ENCODE assay signal across 11 cellular contexts in genomic region chr17:41324180-41325075, GRCh38. TPM values are rescaled to one million over a fixed set of nuclear protein-coding genes. Genes with fewer than 3 reads are reported as not detected.
DNase-seq lines count a peak whose midpoint lies in the region; ATAC-seq and TF ChIP-seq lines count a peak whose summit lies in the region.
"Had no signal": no experiment of that assay in that cellular context is flagged by ENCODE, and none has a peak within 500 bp of the region (broad histone marks: within the 10 kb centered on the region; RNA-seq: fewer than 3 reads in every experiment).

No MANE protein-coding gene starts in this region.

- dilution Hi-C loops in mammary epithelial cell (cut with HindIII; ENCODE audit: low sequenced_read_pairs), result loop anchor here (5.0 kb wide), 1 partner anchor 107 kb away; no protein-coding TSS in a partner anchor

- H3K9me3 ChIP-seq in mammary epithelial cell (replicated peaks; ENCODE audit: insufficient read depth, low read length) (peaks cover 5% of the 10 kb centered on the region), neural progenitor cell (ENCODE audit: low read depth) (peaks cover 9% of the 10 kb centered on the region)

- H3K4me2 ChIP-seq in KMS-11 (no peak overlapping the region), mammary epithelial cell (ENCODE audit: insufficient read depth, low read depth, low read length) (no peak overlapping the region), neural progenitor cell (no peak overlapping the region)

- no peaks in the 10 kb centered on the region for H3K4me1 Mint-ChIP-seq in neural progenitor cell

- peaks cover 4% of the 10 kb centered on the region for H3K9me3 Mint-ChIP-seq in neural progenitor cell

- H3K27ac ChIP-seq in KMS-11 (no peak overlapping the region), mammary epithelial cell (ENCODE audit: insufficient read depth, low read depth, low read length) (no peak overlapping the region), neural progenitor cell (no peak overlapping the region)

- H4K20me1 ChIP-seq in KMS-11 (ENCODE audit: insufficient read depth) (no peaks in the 10 kb centered on the region), mammary epithelial cell (ENCODE audit: insufficient read depth, low read length) (no peaks in the 10 kb centered on the region), neural progenitor cell (ENCODE audit: low read depth) (no peaks in the 10 kb centered on the region)

- peak overlapping the region; percentile 35 for H3K4me3 Mint-ChIP-seq in neural progenitor cell

- peaks cover 3% of the 10 kb centered on the region for H3K27me3 Mint-ChIP-seq in neural progenitor cell (ENCODE audit: insufficient read depth, low read depth)

- no peaks in the 10 kb centered on the region for H3K4me1 ChIP-seq in KMS-11 (ENCODE audit: low read depth, poor library complexity, severe bottlenecking)
- peaks cover 3% of the 10 kb centered on the region for H3K4me1 ChIP-seq in mammary epithelial cell (ENCODE audit: insufficient read depth, low read length)
- no peaks in the 10 kb centered on the region for H3K4me1 ChIP-seq in neural progenitor cell

- H3F3A ChIP-seq in neural progenitor cell (ENCODE audit: low read depth), result no peaks in the 10 kb centered on the region

- H3K9ac ChIP-seq in KMS-11 (no peak overlapping the region), mammary epithelial cell (ENCODE audit: insufficient read depth, low read length) (no peak overlapping the region), neural progenitor cell (no peak overlapping the region)

- peak; percentile 48; the same call in 1 of the 2 replicates for TF ChIP-seq CTCF in KMS-11 (conservative IDR thresholded peaks at IDR 0.05; ENCODE audit: low read depth, low read length)
- TF ChIP-seq CTCF in mammary epithelial cell (conservative IDR thresholded peaks at IDR 0.05 in 1 of 2, IDR thresholded peaks at IDR 0.05 in 1 of 2; ENCODE audit: extremely low read depth in 1 of 2, insufficient read depth in 1 of 2, low read depth in 1 of 2, low read length in 2 of 2), result peak; percentile 47 to 82
- peak; percentile 49 for TF ChIP-seq CTCF in neural progenitor cell (IDR thresholded peaks at IDR 0.05)

- H3K27ac Mint-ChIP-seq in neural progenitor cell, result no peak overlapping the region

- 77% methylated on average over 9 of the region's 16 CpGs for WGBS in mammary epithelial cell (ENCODE audit: low coverage, missing lambda C conversion rate)

- H3K79me2 ChIP-seq in KMS-11 (ENCODE audit: insufficient read depth, low read depth) (no peaks in the 10 kb centered on the region), mammary epithelial cell (ENCODE audit: insufficient read depth, low read length) (no peaks in the 10 kb centered on the region), neural progenitor cell (ENCODE audit: low read depth) (no peaks in the 10 kb centered on the region)

- CTCF ChIA-PET in mammary epithelial cell (lab: Charles Lee; ENCODE audit: low non-redundant PET), result no interaction called here

- in situ Hi-C loops in mammary epithelial cell (cut with MboI; ENCODE audit: low sequenced_read_pairs in 2 of 2), result loop anchor here (5.0 to 10.0 kb wide), 3 partner anchors 170 to 417 kb away; no protein-coding TSS in a partner anchor

- H2AFZ ChIP-seq in KMS-11 (ENCODE audit: low read depth) (no peak overlapping the region), mammary epithelial cell (ENCODE audit: low read depth, low read length) (peak overlapping the region; percentile 9), neural progenitor cell (replicated peaks) (no peak overlapping the region)

- H3K36me3 Mint-ChIP-seq in neural progenitor cell, result no peaks in the 10 kb centered on the region

- peak; percentile 14 for DNase-seq in NCI-H146 (lab: John Stamatoyannopoulos, UW)
- DNase-seq in NCI-H146 treated with DMSO at 0.1 percent for 48 hours (lab: John Stamatoyannopoulos, UW; ENCODE audit: unreplicated experiment), result no peak
- peak; percentile 63 for DNase-seq in mammary epithelial cell
- peak; percentile 60 for DNase-seq in neural progenitor cell (ENCODE audit: low spot score)
- DNase-seq: MG63, substantia nigra had no signal

- intact Hi-C loops in mammary epithelial cell (cut with micrococcal nuclease), result loop anchor here (1.0 to 5.0 kb wide), 6 partner anchors 78 to 707 kb away; no protein-coding TSS in a partner anchor

- no peak for ATAC-seq in GM18511 (IDR thresholded peaks at IDR 0.05; ENCODE audit: unreplicated experiment)
- no peak for ATAC-seq in HG02840 (IDR thresholded peaks at IDR 0.05; ENCODE audit: low FRiP score, unreplicated experiment)
- ATAC-seq in GM21367 (IDR thresholded peaks at IDR 0.05; ENCODE audit: unreplicated experiment), result no peak

- H3K36me3 ChIP-seq in KMS-11 (ENCODE audit: insufficient read depth), result no peaks in the 10 kb centered on the region
- H3K36me3 ChIP-seq in mammary epithelial cell (ENCODE audit: insufficient read depth, low read length), result no peaks in the 10 kb centered on the region
- H3K36me3 ChIP-seq in neural progenitor cell, result no peaks in the 10 kb centered on the region
- H3K36me3 ChIP-seq: MG63 had no signal

- no peaks in the 10 kb centered on the region; the same call in 1 of the 2 replicates for H3K27me3 ChIP-seq in KMS-11 (ENCODE audit: insufficient read depth, low read depth)
- no peaks in the 10 kb centered on the region for H3K27me3 ChIP-seq in mammary epithelial cell (ENCODE audit: insufficient read depth, low read length)
- H3K27me3 ChIP-seq in neural progenitor cell, result no peaks in the 10 kb centered on the region
- H3K27me3 ChIP-seq: MG63 had no signal

- H3K4me3 ChIP-seq in KMS-11 (IDR thresholded peaks at IDR 0.05; ENCODE audit: insufficient read depth, low read depth, low read length), result no peak overlapping the region
- no peak overlapping the region for H3K4me3 ChIP-seq in mammary epithelial cell (replicated peaks in 1 of 3; ENCODE audit: insufficient read depth in 1 of 3, low read depth in 2 of 3, low read length in 3 of 3)
- no peak overlapping the region for H3K4me3 ChIP-seq in neural progenitor cell
- H3K4me3 ChIP-seq: MG63 had no signal

- no TSS peak for BruUV-seq in mammary epithelial cell (replicated peaks; lab: Mats Ljungman, UMichigan)

RNA-seq across cellular contexts. Expression of gene KRTAP17-1, which starts 8.9 kb away (rescaled TPM):
- total RNA-seq in mammary epithelial cell (not detected), neural progenitor cell (ENCODE audit: low replicate concordance) (not detected in 2 replicates)
- not detected for polyA plus RNA-seq in mammary epithelial cell
- not detected for polyA minus RNA-seq in mammary epithelial cell
- total RNA-seq: renal cortical epithelial cell had no signal

RNA-seq across cellular contexts. Expression of gene KRTAP16-1, which starts 15.3 kb away (rescaled TPM):
- total RNA-seq in mammary epithelial cell (not detected), neural progenitor cell (ENCODE audit: low replicate concordance) (not detected in 2 replicates)
- not detected for polyA plus RNA-seq in mammary epithelial cell
- not detected for polyA minus RNA-seq in mammary epithelial cell
- total RNA-seq: renal cortical epithelial cell had no signal

RNA-seq across cellular contexts. Expression of gene KRTAP29-1, which starts 21.8 kb away (rescaled TPM):
- total RNA-seq in mammary epithelial cell (under 1 TPM in 1 of 2 donors, not detected in 1; 0.17 TPM), neural progenitor cell (ENCODE audit: low replicate concordance) (not detected in 2 replicates)
- polyA plus RNA-seq in mammary epithelial cell, result not detected
- not detected for polyA minus RNA-seq in mammary epithelial cell
- total RNA-seq: renal cortical epithelial cell had no signal

RNA-seq across cellular contexts. Expression of gene KRT33A, which starts 26.2 kb away (rescaled TPM):
- not detected for total RNA-seq in mammary epithelial cell
- not detected for polyA plus RNA-seq in mammary epithelial cell
- polyA minus RNA-seq in mammary epithelial cell, result not detected
- not detected in 2 replicates for total RNA-seq in neural progenitor cell (ENCODE audit: low replicate concordance)
- total RNA-seq: renal cortical epithelial cell had no signal

RNA-seq across cellular contexts. Expression of gene KRT33B, which starts 45.2 kb away (rescaled TPM):
- total RNA-seq in mammary epithelial cell, result under 1 TPM in 1 of 2 donors, not detected in 1; 0.17 TPM
- 0.06 TPM for polyA plus RNA-seq in mammary epithelial cell
- not detected for polyA minus RNA-seq in mammary epithelial cell
- total RNA-seq in neural progenitor cell (ENCODE audit: low replicate concordance), result not detected in 2 replicates
- total RNA-seq: renal cortical epithelial cell had no signal
